8 cellular contexts compared by ENCODE assay signal in genomic region chr9:128881884-128882676, GRCh38. TPM values are rescaled to one million over a fixed set of nuclear protein-coding genes. Genes with fewer than 3 reads are reported as not detected.
DNase-seq lines count a peak whose midpoint lies in the region; ATAC-seq and TF ChIP-seq lines count a peak whose summit lies in the region.

Gene KYAT1 (minus strand): TSS chr9:128881950. CDS start chr9:128845405, 36,545 bp downstream.
Gene LRRC8A (plus strand): TSS chr9:128882133. CDS start chr9:128907165, 25,032 bp downstream.

- peak within 1 kb of the TSS; percentile 97 for H3K4me3 Mint-ChIP-seq in activated CD4-positive, alpha-beta T cell treated with anti-CD3 and anti-CD28 coated beads, Interleukin-2, amount 10 ng/mL, durations not matched to agents 7 days and 5 days

- intact Hi-C loops in left colon (cut with DNase I, micrococcal nuclease): no loop called here

- CTCF ChIA-PET in activated CD4-positive, alpha-beta T cell treated with anti-CD3 and anti-CD28 coated beads, Interleukin-2, amount 10 ng/mL, durations not matched to agents 7 days and 5 days (lab: Charles Lee): interaction anchor here (0.5 to 1.3 kb wide), 5 partner anchors 9 to 83 kb away, joined by 3 to 6 read pairs (median 3); no protein-coding TSS in a partner anchor

- H3K27me3 Mint-ChIP-seq in activated CD4-positive, alpha-beta T cell treated with anti-CD3 and anti-CD28 coated beads, Interleukin-2, amount 10 ng/mL, durations not matched to agents 7 days and 5 days: no peaks in the 10 kb centered on the region

- peaks cover 64% of the 10 kb centered on the region for H3K4me1 Mint-ChIP-seq in activated CD4-positive, alpha-beta T cell treated with anti-CD3 and anti-CD28 coated beads, Interleukin-2, amount 10 ng/mL, durations not matched to agents 7 days and 5 days

- H3K9me3 Mint-ChIP-seq in activated CD4-positive, alpha-beta T cell treated with anti-CD3 and anti-CD28 coated beads, Interleukin-2, amount 10 ng/mL, durations not matched to agents 7 days and 5 days: no peaks in the 10 kb centered on the region

- peak within 1 kb of the TSS; percentile 96 for H3K4me3 ChIP-seq in coronary artery

- H3K27ac ChIP-seq in C4-2B (peak within 1 kb of the TSS; percentile 90), coronary artery (peak within 1 kb of the TSS; percentile 97 to 100)

- POLR2A ChIA-PET in activated CD4-positive, alpha-beta T cell treated with anti-CD3 and anti-CD28 coated beads, Interleukin-2, amount 10 ng/mL, durations not matched to agents 7 days and 5 days (lab: Charles Lee): interaction anchor here (0.6 to 0.9 kb wide), 2 partner anchors 9 to 20 kb away, joined by 3 to 6 read pairs; no protein-coding TSS in a partner anchor

- ATAC-seq in GM19372 (IDR thresholded peaks at IDR 0.05; ENCODE audit: low read depth, unreplicated experiment) (peak; percentile 87), HG03521 (IDR thresholded peaks at IDR 0.05; ENCODE audit: unreplicated experiment) (peak; percentile 89), left colon (peak; percentile 89)

- peaks cover 42% of the 10 kb centered on the region for H3K36me3 Mint-ChIP-seq in activated CD4-positive, alpha-beta T cell treated with anti-CD3 and anti-CD28 coated beads, Interleukin-2, amount 10 ng/mL, durations not matched to agents 7 days and 5 days (ENCODE audit: low read depth)

- peak within 1 kb of the TSS; percentile 94 for H3K27ac Mint-ChIP-seq in activated CD4-positive, alpha-beta T cell treated with anti-CD3 and anti-CD28 coated beads, Interleukin-2, amount 10 ng/mL, durations not matched to agents 7 days and 5 days

- peak; percentile 99 for DNase-seq in NCI-H69 (lab: John Stamatoyannopoulos, UW)
- peak; percentile 99 for DNase-seq in activated CD4-positive, alpha-beta T cell treated with anti-CD3 and anti-CD28 coated beads, Interleukin-2, amount 10 ng/mL, durations not matched to agents 7 days and 5 days
- peak; percentile 99 for DNase-seq in coronary artery (ENCODE audit: low spot score)
- peak; percentile 96 to 98 for DNase-seq in left colon
- peak; percentile 97 to 98 for DNase-seq in stimulated activated CD4-positive, alpha-beta T cell treated with anti-CD3 and anti-CD28 coated beads, Interleukin-1b, Interleukin-23, amount 100 ng/mL, for 4 hours (ENCODE audit: low read depth in 2 of 2)

- no peak for TF ChIP-seq CTCF in C4-2B (conservative IDR thresholded peaks at IDR 0.05)
- TF ChIP-seq CTCF in coronary artery (IDR thresholded peaks at IDR 0.05): no peak

RNA-seq across cellular contexts. Expression of gene KYAT1, which starts in this region (rescaled TPM):
- total RNA-seq in activated CD4-positive, alpha-beta T cell treated with anti-CD3 and anti-CD28 coated beads, Interleukin-2, amount 10 ng/mL, durations not matched to agents 7 days and 5 days: 10 to 100 TPM; 15.2 to 17.7 TPM
- 1 to 10 TPM; 2.1 TPM for total RNA-seq in left colon

RNA-seq across cellular contexts. Expression of gene LRRC8A, which starts in this region (rescaled TPM):
- total RNA-seq in activated CD4-positive, alpha-beta T cell treated with anti-CD3 and anti-CD28 coated beads, Interleukin-2, amount 10 ng/mL, durations not matched to agents 7 days and 5 days: 10 to 100 TPM; 42.4 to 48.0 TPM
- 10 to 100 TPM; 21.8 to 38.3 TPM for total RNA-seq in left colon

Comparison
In these comparisons a context has a peak if more than half of its experiments do, and no peak if none do; other contexts are left out.
1. Peak in every context shown above with its lines: DNase-seq, ATAC-seq, H3K4me3 ChIP-seq and H3K27ac ChIP-seq.
2. RNA of gene KYAT1 (total RNA-seq): 15.2 to 17.7 TPM in activated CD4-positive, alpha-beta T cell treated with anti-CD3 and anti-CD28 coated beads, Interleukin-2, amount 10 ng/mL, durations not matched to agents 7 days and 5 days; 2.1 TPM in left colon; every median in the first group is over 4 times any median in the second.